Comparison of ENCODE assay signal across 20 cellular contexts in genomic region chr13:107574517-107575215, GRCh38.
A peak's percentile ranks its signal among the peaks of the same experiment; 100 is the strongest.
DNase-seq lines count a peak whose midpoint lies in the region; ATAC-seq and TF ChIP-seq lines count a peak whose summit lies in the region.
"Had no signal": no experiment of that assay in that cellular context is flagged by ENCODE, and none has a peak within 500 bp of the region (broad histone marks: within the 10 kb centered on the region; RNA-seq: fewer than 3 reads in every experiment).

No MANE protein-coding gene starts in this region.

- WGBS in tibial nerve, 2 donors = 51 to 65% methylated on average over 6 of the region's 6 CpGs

- H3K9me3 ChIP-seq in HUES48 (ENCODE audit: control insufficient read depth, insufficient read depth, low read length) = no peaks in the 10 kb centered on the region
- H3K9me3 ChIP-seq in SJCRH30 (replicated peaks) = no peaks in the 10 kb centered on the region
- H3K9me3 ChIP-seq in tibial nerve = no peaks in the 10 kb centered on the region
- H3K9me3 ChIP-seq: HAP-1 had no signal

- no peak for TF ChIP-seq CTCF in fibroblast of pulmonary artery (IDR thresholded peaks at IDR 0.05; ENCODE audit: low read length, missing control alignments)
- TF ChIP-seq CTCF in tibial nerve (IDR thresholded peaks at IDR 0.05) = no peak

- DNase-seq in SJCRH30 (peak; percentile 3 to 47), fibroblast of pulmonary artery (ENCODE audit: low read depth) (peak; percentile 11), pulmonary artery endothelial cell (ENCODE audit: low read depth, low spot score) (peak; percentile 22), tibial nerve (ENCODE audit: low spot score in 2 of 2) (no peak)
- no peak for DNase-seq in central memory CD4-positive, alpha-beta T cell
- DNase-seq: COR-L47, GF-D8, MV-4-11, NCI-H1694 treated with DMSO at 0.1 percent for 48 hours, NCI-H2107, NCI-H345, NCI-H524 treated with DMSO at 0.1 percent for 48 hours had no signal

- ATAC-seq in HG03342 (IDR thresholded peaks at IDR 0.05; ENCODE audit: unreplicated experiment) (no peak), GM19463 (IDR thresholded peaks at IDR 0.05; ENCODE audit: unreplicated experiment) (no peak)
- ATAC-seq: GM12878 had no signal

- no peak for TF ChIP-seq EP300 in tibial nerve (IDR thresholded peaks at IDR 0.05)

- H3K27me3 ChIP-seq in HUES48 (ENCODE audit: control insufficient read depth, insufficient read depth, low read length) = peaks cover 67% of the 10 kb centered on the region
- no peaks in the 10 kb centered on the region for H3K27me3 ChIP-seq in SJCRH30
- no peaks in the 10 kb centered on the region for H3K27me3 ChIP-seq in tibial nerve

- no peak overlapping the region for H3K9ac ChIP-seq in HUES48 (ENCODE audit: low read depth, low read length)
- H3K9ac ChIP-seq: KMS-11 had no signal

- H3K4me3 ChIP-seq in HUES48 (ENCODE audit: low read depth, low read length) (0 out of 2 replicates have a peak overlapping the region, but pooled peaks have one; percentile 20), SJCRH30 (no peak overlapping the region), fibroblast of pulmonary artery (replicated peaks; ENCODE audit: low read depth, low read length) (no peak overlapping the region), tibial nerve (no peak overlapping the region)
- H3K4me3 ChIP-seq: GM12878, HAP-1, PC-9 had no signal

- no peak for TF ChIP-seq POLR2A in tibial nerve (IDR thresholded peaks at IDR 0.05)

- H3K4me1 ChIP-seq in HUES48 (ENCODE audit: control insufficient read depth, insufficient read depth, low read length) (peaks cover 27% of the 10 kb centered on the region), SJCRH30 (no peaks in the 10 kb centered on the region), tibial nerve (no peaks in the 10 kb centered on the region)
- H3K4me1 ChIP-seq: HAP-1 had no signal

- H3K27ac ChIP-seq in HUES48 (ENCODE audit: low read depth, low read length) (peak overlapping the region; percentile 17), SJCRH30 (no peak overlapping the region; the same call in 1 of the 2 replicates), tibial nerve (no peak overlapping the region)
- H3K27ac ChIP-seq: KMS-11, PC-9, RWPE1 had no signal

- no peaks in the 10 kb centered on the region for H3K36me3 ChIP-seq in HUES48 (ENCODE audit: control insufficient read depth, insufficient read depth, low read length)
- H3K36me3 ChIP-seq in SJCRH30 = no peaks in the 10 kb centered on the region
- H3K36me3 ChIP-seq in tibial nerve = no peaks in the 10 kb centered on the region
- H3K36me3 ChIP-seq: HAP-1 had no signal

Comparison
In these comparisons a context has a peak if more than half of its experiments do, and no peak if none do; other contexts are left out.
1. DNase-seq: peak in SJCRH30 (2 of 2), fibroblast of pulmonary artery (single experiment) and pulmonary artery endothelial cell (single experiment); none in central memory CD4-positive, alpha-beta T cell (single experiment) and tibial nerve (0 of 2).